Comparison of ENCODE assay signal across 26 cellular contexts in the genomic region with DNA sequence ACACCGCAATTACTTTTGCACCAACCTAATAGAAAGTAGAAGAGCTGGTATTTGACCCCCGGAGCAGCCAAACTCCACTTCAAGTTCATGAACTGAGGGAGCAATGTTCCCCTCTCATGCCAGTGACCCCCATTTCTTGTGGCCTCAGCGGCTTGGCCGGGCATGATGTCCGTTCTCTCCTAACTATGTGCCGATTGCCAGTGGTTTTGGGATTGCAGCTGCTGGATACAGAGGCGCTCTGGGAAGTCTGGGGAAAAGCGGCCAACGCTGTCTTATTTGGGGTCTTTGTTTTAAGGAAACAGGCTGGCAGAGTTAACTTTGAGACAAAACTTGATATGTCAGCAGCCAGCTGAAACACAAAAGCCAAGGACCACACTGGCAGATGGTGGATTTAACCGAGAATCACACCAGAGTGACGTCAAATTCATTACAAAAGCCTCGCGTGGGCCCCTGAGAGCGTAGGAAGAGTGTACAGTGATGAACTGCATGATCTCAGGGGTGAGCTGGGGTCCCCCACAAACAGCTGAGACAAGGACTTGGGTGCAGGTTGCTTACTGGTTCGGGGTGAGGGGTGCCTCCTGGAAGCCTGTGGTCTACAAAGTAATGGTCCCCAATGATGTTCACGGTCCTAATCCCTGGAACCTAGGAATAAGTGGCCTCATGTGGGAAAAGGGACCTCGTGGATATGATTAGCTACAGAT.
"Had no signal": no experiment of that assay in that cellular context is flagged by ENCODE, and none has a peak within 500 bp of the region (broad histone marks: within the 10 kb centered on the region; RNA-seq: fewer than 3 reads in every experiment).

No MANE protein-coding gene starts in this region.

- DNase-seq: activated CD4-positive, alpha-beta memory T cell treated with anti-CD3 and anti-CD28 coated beads for 36 hours; activated CD4-positive, alpha-beta T cell treated with anti-CD3 and anti-CD28 coated beads, Interleukin-2, amount 10 ng/mL, durations not matched to agents 24 days and 14 days; activated CD4-positive, CD25-positive, alpha-beta regulatory T cell treated with anti-CD3 and anti-CD28 coated beads, Interleukin-2, amount 50 U/mL, for 72 hours; activated naive CD4-positive, alpha-beta T cell treated with anti-CD3 and anti-CD28 coated beads for 36 hours; activated naive CD8-positive, alpha-beta T cell treated with anti-CD3 and anti-CD28 coated beads for 36 hours; activated T-cell treated with anti-CD3 and anti-CD28 coated beads, Interleukin-2, amount 50 U/mL, for 72 hours; amniotic stem cell; brain microvascular endothelial cell; foreskin melanocyte; heart right ventricle; kidney glomerular epithelial cell; naive thymus-derived CD4-positive, alpha-beta T cell; occipital lobe; SK-N-SH; stimulated activated CD4-positive, alpha-beta T cell treated with anti-CD3 and anti-CD28 coated beads, Interleukin-4, amount 100 ng/mL, for 24 hours; SW 1271; T-helper 9 cell; upper lobe of left lung; WERI-Rb-1 had no signal

- ATAC-seq: activated T-cell treated with anti-CD3 and anti-CD28 coated beads, Interleukin-2, amount 50 U/mL, for 72 hours; esophagus mucosa; heart right ventricle; left lung; naive thymus-derived CD4-positive, alpha-beta T cell; right cardiac atrium; stimulated activated effector memory CD8-positive, alpha-beta T cell treated with anti-CD3 and anti-CD28 coated beads, Interleukin-12 subunit alpha, Interleukin-12 subunit beta, amount 100 ng/mL, for 72 hours had no signal

- H3K27ac ChIP-seq: brain microvascular endothelial cell, heart right ventricle, neural progenitor cell, parathyroid adenoma, skin epidermis, WERI-Rb-1 had no signal

- H3K36me3 ChIP-seq: brain microvascular endothelial cell, heart right ventricle, left lung, neural progenitor cell, upper lobe of left lung, WERI-Rb-1 had no signal

- H3K4me1 ChIP-seq: heart right ventricle, left lung had no signal

- H3K27me3 ChIP-seq: upper lobe of left lung had no signal

- H3K9me3 ChIP-seq: heart right ventricle, left lung, SK-N-SH, upper lobe of left lung had no signal

- H3K4me3 ChIP-seq: heart right ventricle, left lung, neural progenitor cell, skin epidermis, upper lobe of left lung had no signal
